In the genomic region with DNA sequence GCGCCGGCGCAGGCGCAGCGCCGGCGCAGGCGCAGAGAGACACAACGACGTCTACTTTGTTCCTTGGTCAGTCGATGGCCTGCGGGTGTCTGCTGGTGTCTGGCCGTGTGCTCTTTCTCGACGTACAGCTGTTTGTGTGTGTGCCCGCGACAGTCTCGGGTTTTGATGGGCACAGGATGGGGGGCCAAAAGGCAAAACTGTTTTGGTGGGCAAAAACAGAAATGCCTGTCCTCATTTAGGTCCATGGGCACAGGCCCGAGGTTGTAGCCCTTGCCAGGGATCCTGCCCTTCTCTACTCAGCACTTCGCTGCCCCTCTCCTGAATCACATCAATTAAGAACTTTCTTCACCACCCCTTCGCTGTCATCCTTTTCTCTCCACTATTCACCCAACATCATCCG, we compare ENCODE assay signal across 8 cellular contexts.
DNase-seq lines count a peak whose midpoint lies in the region; ATAC-seq and TF ChIP-seq lines count a peak whose summit lies in the region.

No MANE protein-coding gene starts in this region.

- H3K4me1 Mint-ChIP-seq in naive thymus-derived CD4-positive, alpha-beta T cell: peaks cover 0 to 5% (median 0%) of the 10 kb centered on the region in 7 donors
- no peaks in the 10 kb centered on the region for H3K4me1 Mint-ChIP-seq in T-helper 2 cell treated with Interferon-gamma antibody and Interleukin-4, amounts not matched to agents 5 μg/mL and 100 μg/mL, for 36 hours (ENCODE audit: low read depth)

- no peak for ATAC-seq in naive thymus-derived CD4-positive, alpha-beta T cell
- ATAC-seq in GM18520 (IDR thresholded peaks at IDR 0.05; ENCODE audit: unreplicated experiment): no peak

- peak overlapping the region in 7 of 9 donors; percentile 9 to 95 (median 75) for H3K27ac Mint-ChIP-seq in naive thymus-derived CD4-positive, alpha-beta T cell
- no peak overlapping the region for H3K27ac Mint-ChIP-seq in T-helper 2 cell treated with Interferon-gamma antibody and Interleukin-4, amounts not matched to agents 5 μg/mL and 100 μg/mL, for 36 hours

- H3K9me3 Mint-ChIP-seq in naive thymus-derived CD4-positive, alpha-beta T cell: peaks cover 0 to 7% (median 5%) of the 10 kb centered on the region in 11 donors
- H3K9me3 Mint-ChIP-seq in T-helper 2 cell treated with Interferon-gamma antibody and Interleukin-4, amounts not matched to agents 5 μg/mL and 100 μg/mL, for 36 hours: peaks cover 6% of the 10 kb centered on the region

- H3K36me3 Mint-ChIP-seq in naive thymus-derived CD4-positive, alpha-beta T cell: no peaks in the 10 kb centered on the region
- H3K36me3 Mint-ChIP-seq in T-helper 2 cell treated with Interferon-gamma antibody and Interleukin-4, amounts not matched to agents 5 μg/mL and 100 μg/mL, for 36 hours (ENCODE audit: low read depth): no peaks in the 10 kb centered on the region

- H3K4me3 ChIP-seq in BE2C (ENCODE audit: low read depth, low read length) (peak overlapping the region; percentile 37), esophagus squamous epithelium (no peak overlapping the region)
- H3K4me3 ChIP-seq in naive thymus-derived CD4-positive, alpha-beta T cell (ENCODE audit: low read length): no peak overlapping the region

- in situ Hi-C loops in KBM-7 (cut with MboI; ENCODE audit: low pct_unique_long_range_greater_than_20kb, low sequenced_read_pairs): no loop called here

- no peak overlapping the region for H3K27ac ChIP-seq in naive thymus-derived CD4-positive, alpha-beta T cell (ENCODE audit: low read depth, low read length)
- H3K27ac ChIP-seq in esophagus squamous epithelium: no peak overlapping the region

- no peak for TF ChIP-seq CTCF in BE2C (IDR thresholded peaks at IDR 0.05; ENCODE audit: low read depth, low read length)
- TF ChIP-seq CTCF in esophagus squamous epithelium (IDR thresholded peaks at IDR 0.05): no peak

- POLR2A ChIA-PET in naive thymus-derived CD4-positive, alpha-beta T cell (lab: Charles Lee): no interaction called here

- no peaks in the 10 kb centered on the region for H3K36me3 ChIP-seq in BE2C
- H3K36me3 ChIP-seq in naive thymus-derived CD4-positive, alpha-beta T cell (ENCODE audit: control insufficient read depth in 2 of 3, insufficient read depth in 3 of 3, low read length in 3 of 3): no peaks in the 10 kb centered on the region
- H3K36me3 ChIP-seq in esophagus squamous epithelium: no peaks in the 10 kb centered on the region

- DNase-seq in BE2C (peak; percentile 35), KBM-7 (peak; percentile 30), cerebellum (ENCODE audit: low spot score) (peak; percentile 57), esophagus squamous epithelium (lab: John Stamatoyannopoulos, UW) (no peak), cortex of kidney (lab: John Stamatoyannopoulos, UW) (no peak)
- DNase-seq in naive thymus-derived CD4-positive, alpha-beta T cell: peak in 1 of 9 donors; percentile 5
- DNase-seq in T-helper 2 cell treated with Interferon-gamma antibody and Interleukin-4, amounts not matched to agents 5 μg/mL and 100 μg/mL, for 36 hours (ENCODE audit: low spot score): no peak

- CTCF ChIA-PET in naive thymus-derived CD4-positive, alpha-beta T cell (lab: Charles Lee): no interaction called here

- H3K4me1 ChIP-seq in BE2C (no peaks in the 10 kb centered on the region), esophagus squamous epithelium (no peaks in the 10 kb centered on the region)
- H3K4me1 ChIP-seq in naive thymus-derived CD4-positive, alpha-beta T cell (ENCODE audit: control insufficient read depth in 2 of 2, insufficient read depth in 2 of 2, low read length in 2 of 2): no peaks in the 10 kb centered on the region

- no peak for TF ChIP-seq POLR2A in esophagus squamous epithelium (IDR thresholded peaks at IDR 0.05)

- peak overlapping the region in 5 of 10 donors; percentile 55 to 85 (median 65) for H3K4me3 Mint-ChIP-seq in naive thymus-derived CD4-positive, alpha-beta T cell
- H3K4me3 Mint-ChIP-seq in T-helper 2 cell treated with Interferon-gamma antibody and Interleukin-4, amounts not matched to agents 5 μg/mL and 100 μg/mL, for 36 hours: no peak overlapping the region

- intact Hi-C loops in naive thymus-derived CD4-positive, alpha-beta T cell (cut with micrococcal nuclease): no loop called here
- intact Hi-C loops in esophagus squamous epithelium (cut with DNase I): no loop called here

- no peaks in the 10 kb centered on the region for H3K9me3 ChIP-seq in BE2C
- H3K9me3 ChIP-seq in naive thymus-derived CD4-positive, alpha-beta T cell (ENCODE audit: control insufficient read depth in 2 of 3, low read length in 3 of 3): no peaks in the 10 kb centered on the region
- H3K9me3 ChIP-seq in esophagus squamous epithelium: no peaks in the 10 kb centered on the region

- peaks cover 0 to 20% (median 5%) of the 10 kb centered on the region in 5 donors for H3K27me3 Mint-ChIP-seq in naive thymus-derived CD4-positive, alpha-beta T cell
- no peaks in the 10 kb centered on the region for H3K27me3 Mint-ChIP-seq in T-helper 2 cell treated with Interferon-gamma antibody and Interleukin-4, amounts not matched to agents 5 μg/mL and 100 μg/mL, for 36 hours (ENCODE audit: low read depth)

- H3K27me3 ChIP-seq in BE2C (no peaks in the 10 kb centered on the region), esophagus squamous epithelium (no peaks in the 10 kb centered on the region)
- H3K27me3 ChIP-seq in naive thymus-derived CD4-positive, alpha-beta T cell (ENCODE audit: control insufficient read depth in 2 of 2, insufficient read depth in 2 of 2, low read length in 2 of 2): no peaks in the 10 kb centered on the region

- WGBS in esophagus squamous epithelium, 2 donors: 60 to 81% methylated on average over 2 to 16 of the region's 22 CpGs

Comparison
In these comparisons a context has a peak if more than half of its experiments do, and no peak if none do; other contexts are left out.
1. DNase-seq: peak in BE2C (single experiment), KBM-7 (single experiment) and cerebellum (single experiment); none in esophagus squamous epithelium (single experiment), cortex of kidney (single experiment) and T-helper 2 cell treated with Interferon-gamma antibody and Interleukin-4, amounts not matched to agents 5 μg/mL and 100 μg/mL, for 36 hours (single experiment).